ENCODE assay signal across 1 cellular context in genomic region chr20:5077761-5078387, GRCh38.
TF ChIP-seq lines count a peak whose summit lies in the region.

No MANE protein-coding gene starts in this region.

TF ChIP-seq in HCT116, 20 proteins besides CTCF, POLR2A, EP300 and RAD21 (continued from another document):
- TF ChIP-seq ZBTB33 (IDR thresholded peaks at IDR 0.05; ENCODE audit: extremely low read depth, insufficient replicate concordance, low read length) (no peak), POLR2AphosphoS5 (IDR thresholded peaks at IDR 0.05; ENCODE audit: low read depth, low read length) (no peak), EZH2phosphoT487 (IDR thresholded peaks at IDR 0.05; ENCODE audit: borderline replicate concordance) (no peak), REST (IDR thresholded peaks at IDR 0.05; ENCODE audit: low read depth) (no peak), CEBPB (IDR thresholded peaks at IDR 0.05; ENCODE audit: low read depth) (no peak), TCF7L2 (IDR thresholded peaks at IDR 0.05; ENCODE audit: borderline replicate concordance, extremely low read depth, insufficient read depth, insufficient read length) (no peak), SP1 (IDR thresholded peaks at IDR 0.05; ENCODE audit: low read depth) (no peak)
TF ChIP-seq in HCT116: peak in this region for 0.
